In the genomic region with DNA sequence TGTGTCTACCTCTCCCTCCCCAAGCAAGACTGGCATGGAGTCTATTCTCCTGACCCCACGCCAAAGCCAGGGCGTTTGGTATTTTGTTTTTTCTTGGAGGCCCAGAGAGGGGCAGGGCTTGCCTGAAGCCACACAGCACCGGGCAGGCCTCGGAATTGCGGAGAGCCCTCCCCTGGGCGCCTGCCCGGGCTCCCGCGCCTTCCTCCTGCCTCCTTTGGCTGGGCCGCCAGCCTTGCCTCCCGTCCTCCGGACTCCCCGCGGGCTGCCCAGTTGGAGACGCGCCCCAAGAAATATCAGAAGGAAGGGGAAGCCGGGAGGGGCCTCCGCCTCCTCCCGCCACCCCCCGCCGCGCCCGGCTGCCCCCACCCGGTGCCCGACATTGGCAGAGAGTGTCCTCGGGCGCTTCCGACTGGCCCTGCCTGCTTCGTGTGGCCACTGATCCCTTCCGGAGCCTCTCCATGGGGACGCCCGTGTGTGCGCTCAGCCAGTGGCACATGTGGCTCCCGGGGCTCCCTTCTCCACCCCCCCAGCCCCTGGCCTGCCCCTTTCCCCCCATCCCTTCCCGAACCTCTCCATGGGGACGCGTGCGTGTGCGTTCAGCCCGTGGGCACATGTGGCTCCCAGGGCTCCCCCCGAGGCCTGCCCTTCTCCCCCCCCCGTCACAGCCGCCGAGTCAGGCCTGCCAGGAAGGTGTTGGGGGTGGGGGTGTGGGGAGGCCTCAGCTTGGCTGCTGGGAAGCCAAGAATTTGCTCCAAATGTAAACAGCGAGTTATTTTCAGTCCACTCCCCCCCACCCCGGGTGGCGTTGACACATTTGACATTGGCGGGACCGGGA, we compare ENCODE assay signal across 1 cellular context.
TF ChIP-seq lines count a peak whose summit lies in the region.

No MANE protein-coding gene starts in this region.

TF ChIP-seq in A549, 52 proteins besides CTCF, POLR2A, EP300 and RAD21 (continued from another document):
- TF ChIP-seq HOXB5 (CRISPR knock-in tag; IDR thresholded peaks at IDR 0.05) (no peak), SMC3 (IDR thresholded peaks at IDR 0.05) (no peak), POLR2AphosphoS2 (conservative IDR thresholded peaks at IDR 0.05; ENCODE audit: low read length) (no peak), FOSB (CRISPR knock-in tag; IDR thresholded peaks at IDR 0.05) (no peak), NR3C1 (IDR thresholded peaks at IDR 0.05) (no peak), HOXA7 (CRISPR knock-in tag; IDR thresholded peaks at IDR 0.05) (no peak), CEBPB (IDR thresholded peaks at IDR 0.05) (no peak), ZFP36 (IDR thresholded peaks at IDR 0.05; ENCODE audit: borderline replicate concordance, partially characterized antibody) (peak; percentile 75), MYC (IDR thresholded peaks at IDR 0.05; ENCODE audit: borderline replicate concordance, low read length) (no peak), PHF8 (IDR thresholded peaks at IDR 0.05; ENCODE audit: borderline replicate concordance, low read depth) (no peak), RARB (CRISPR knock-in tag; IDR thresholded peaks at IDR 0.05) (no peak), FOSL2 (IDR thresholded peaks at IDR 0.05) (no peak), FOSL2 (CRISPR knock-in tag; IDR thresholded peaks at IDR 0.05) (no peak)
- TF ChIP-seq, protein P1, sequence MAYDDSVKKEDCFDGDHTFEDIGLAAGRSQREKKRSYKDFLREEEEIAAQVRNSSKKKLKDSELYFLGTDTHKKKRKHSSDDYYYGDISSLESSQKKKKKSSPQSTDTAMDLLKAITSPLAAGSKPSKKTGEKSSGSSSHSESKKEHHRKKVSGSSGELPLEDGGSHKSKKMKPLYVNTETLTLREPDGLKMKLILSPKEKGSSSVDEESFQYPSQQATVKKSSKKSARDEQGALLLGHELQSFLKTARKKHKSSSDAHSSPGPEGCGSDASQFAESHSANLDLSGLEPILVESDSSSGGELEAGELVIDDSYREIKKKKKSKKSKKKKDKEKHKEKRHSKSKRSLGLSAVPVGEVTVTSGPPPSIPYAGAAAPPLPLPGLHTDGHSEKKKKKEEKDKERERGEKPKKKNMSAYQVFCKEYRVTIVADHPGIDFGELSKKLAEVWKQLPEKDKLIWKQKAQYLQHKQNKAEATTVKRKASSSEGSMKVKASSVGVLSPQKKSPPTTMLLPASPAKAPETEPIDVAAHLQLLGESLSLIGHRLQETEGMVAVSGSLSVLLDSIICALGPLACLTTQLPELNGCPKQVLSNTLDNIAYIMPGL (CRISPR knock-in tag; IDR thresholded peaks at IDR 0.05; ENCODE audit: borderline replicate concordance): no peak
- TF ChIP-seq, protein P2, sequence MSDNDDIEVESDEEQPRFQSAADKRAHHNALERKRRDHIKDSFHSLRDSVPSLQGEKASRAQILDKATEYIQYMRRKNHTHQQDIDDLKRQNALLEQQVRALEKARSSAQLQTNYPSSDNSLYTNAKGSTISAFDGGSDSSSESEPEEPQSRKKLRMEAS (IDR thresholded peaks at IDR 0.05): no peak
- TF ChIP-seq, protein P3, sequence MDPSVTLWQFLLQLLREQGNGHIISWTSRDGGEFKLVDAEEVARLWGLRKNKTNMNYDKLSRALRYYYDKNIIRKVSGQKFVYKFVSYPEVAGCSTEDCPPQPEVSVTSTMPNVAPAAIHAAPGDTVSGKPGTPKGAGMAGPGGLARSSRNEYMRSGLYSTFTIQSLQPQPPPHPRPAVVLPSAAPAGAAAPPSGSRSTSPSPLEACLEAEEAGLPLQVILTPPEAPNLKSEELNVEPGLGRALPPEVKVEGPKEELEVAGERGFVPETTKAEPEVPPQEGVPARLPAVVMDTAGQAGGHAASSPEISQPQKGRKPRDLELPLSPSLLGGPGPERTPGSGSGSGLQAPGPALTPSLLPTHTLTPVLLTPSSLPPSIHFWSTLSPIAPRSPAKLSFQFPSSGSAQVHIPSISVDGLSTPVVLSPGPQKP (IDR thresholded peaks at IDR 0.05; ENCODE audit: low read depth, low read length): no peak
